15 cellular contexts compared by ENCODE assay signal in genomic region chr18:12031836-12032235, GRCh38. TPM values are rescaled to one million over a fixed set of nuclear protein-coding genes. Genes with fewer than 3 reads are reported as not detected.
DNase-seq lines count a peak whose midpoint lies in the region; ATAC-seq and TF ChIP-seq lines count a peak whose summit lies in the region.
"Had no signal": no experiment of that assay in that cellular context is flagged by ENCODE, and none has a peak within 500 bp of the region (broad histone marks: within the 10 kb centered on the region; RNA-seq: fewer than 3 reads in every experiment).

No MANE protein-coding gene starts in this region.

- no peak for TF ChIP-seq CTCF in cardiac fibroblast (IDR thresholded peaks at IDR 0.05; ENCODE audit: low read depth, low read length)

- peak overlapping the region; percentile 46 for H3K27ac ChIP-seq in skeletal muscle tissue (ENCODE audit: low read depth, low read length)
- H3K27ac ChIP-seq: parathyroid adenoma, WERI-Rb-1 had no signal

- H3K27me3 ChIP-seq in skeletal muscle tissue (ENCODE audit: control insufficient read depth in 3 of 3, insufficient read depth in 3 of 3, low read length in 3 of 3), result no peaks in the 10 kb centered on the region

- H3K4me3 ChIP-seq in cardiac fibroblast (replicated peaks in 1 of 2; ENCODE audit: low read depth in 2 of 2, low read length in 2 of 2) (no peak overlapping the region), skeletal muscle tissue (ENCODE audit: low read length in 3 of 3) (no peak overlapping the region)
- H3K4me3 ChIP-seq: GM23338 had no signal

- no peak for ATAC-seq in left cardiac atrium
- ATAC-seq: GM23338; stimulated activated memory B cell treated with anti-CD40 and anti-IgM and Interleukin-4, amounts not matched to agents 10 μg/mL and 1 μg/mL and 100 μg/mL, for 72 hours had no signal

- DNase-seq in GM04503 (ENCODE audit: low read depth), result peak; percentile 59
- peak; percentile 53 to 77 for DNase-seq in cardiac fibroblast (ENCODE audit: low read depth in 2 of 2)
- peak; percentile 49 for DNase-seq in left cardiac atrium
- no peak for DNase-seq in SHP77 (lab: John Stamatoyannopoulos, UW)
- no peak for DNase-seq in NCI-H1694 (lab: John Stamatoyannopoulos, UW)
- DNase-seq in central memory CD4-positive, alpha-beta T cell, result no peak
- DNase-seq in NCI-H446 treated with DMSO at 0.1 percent for 48 hours (lab: John Stamatoyannopoulos, UW), result no peak
- DNase-seq: mesendoderm; NCI-H2081 treated with DMSO at 0.1 percent for 48 hours; stimulated activated CD4-positive, alpha-beta T cell treated with anti-CD3 and anti-CD28 coated beads, Interleukin-4, amount 100 ng/mL, for 1 hour; WERI-Rb-1 had no signal

- no peak overlapping the region for H3K9ac ChIP-seq in skeletal muscle tissue (ENCODE audit: low read depth in 1 of 3, low read length in 3 of 3)
- H3K9ac ChIP-seq: parathyroid adenoma had no signal

- intact Hi-C loops in left cardiac atrium (cut with DNase I), result no loop called here

- no peaks in the 10 kb centered on the region for H3K9me3 ChIP-seq in skeletal muscle tissue (ENCODE audit: control insufficient read depth in 3 of 3, low read length in 3 of 3)

- peaks cover 17 to 35% (median 20%) of the 10 kb centered on the region in 3 donors for H3K36me3 ChIP-seq in skeletal muscle tissue (ENCODE audit: control insufficient read depth in 3 of 3, insufficient read depth in 3 of 3, low read length in 3 of 3)

- peaks cover 13 to 27% (median 21%) of the 10 kb centered on the region in 3 donors for H3K4me1 ChIP-seq in skeletal muscle tissue (ENCODE audit: control insufficient read depth in 3 of 3, insufficient read depth in 3 of 3, low read length in 3 of 3)
- H3K4me1 ChIP-seq: parathyroid adenoma had no signal

RNA-seq across cellular contexts. Expression of gene IMPA2, which starts 50.5 kb away (rescaled TPM):
- total RNA-seq in left cardiac atrium, result 10 to 100 TPM; 17.2 to 28.4 TPM
- 33.9 TPM for total RNA-seq in skeletal muscle tissue

Comparison
In these comparisons a context has a peak if more than half of its experiments do, and no peak if none do; other contexts are left out.
1. DNase-seq: peak in GM04503 (single experiment), cardiac fibroblast (2 of 2) and left cardiac atrium (single experiment); none in SHP77 (0 of 2), NCI-H1694 (single experiment), central memory CD4-positive, alpha-beta T cell (single experiment) and NCI-H446 treated with DMSO at 0.1 percent for 48 hours (single experiment).